Comparison of ENCODE assay signal across 9 cellular contexts in the genomic region with DNA sequence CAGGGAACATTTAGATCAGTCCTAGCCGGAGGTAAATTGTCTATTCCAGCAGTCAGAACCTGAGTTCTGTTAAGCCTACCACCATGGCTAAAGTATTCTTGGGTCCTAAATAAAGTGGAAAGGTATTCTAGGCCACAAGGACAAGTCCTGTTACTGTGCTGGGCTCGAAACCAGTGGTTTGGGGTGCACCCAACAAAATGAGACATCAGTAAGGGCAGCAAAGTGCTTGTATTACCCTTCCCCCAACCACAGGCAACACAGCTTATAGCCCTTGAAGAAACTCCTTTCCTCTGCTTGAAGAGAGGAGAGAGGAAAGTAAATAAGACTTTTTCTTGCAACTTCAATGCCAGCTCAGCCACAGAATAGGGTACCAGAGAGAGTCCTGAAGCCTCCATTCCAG.
"Had no signal": no experiment of that assay in that cellular context is flagged by ENCODE, and none has a peak within 500 bp of the region (broad histone marks: within the 10 kb centered on the region; RNA-seq: fewer than 3 reads in every experiment).

No MANE protein-coding gene starts in this region.

- H3K27ac ChIP-seq: HL-60, KMS-11 had no signal

- H3K9ac ChIP-seq: KMS-11 had no signal

- H3K4me2 ChIP-seq: KMS-11 had no signal

- H3K4me3 Mint-ChIP-seq: H9, IgD-negative memory B cell had no signal

- H3K36me3 Mint-ChIP-seq: IgD-negative memory B cell had no signal

- H3K27ac Mint-ChIP-seq: H9, IgD-negative memory B cell had no signal

- DNase-seq: GOT3, H9, HCEC 1CT, KBM-7 had no signal

- H3K27me3 Mint-ChIP-seq: IgD-negative memory B cell had no signal

- ATAC-seq: HepG2 had no signal

- FAIRE-seq: H54, HepG2 had no signal

- H3K4me1 Mint-ChIP-seq: H9 had no signal
